In the genomic region with DNA sequence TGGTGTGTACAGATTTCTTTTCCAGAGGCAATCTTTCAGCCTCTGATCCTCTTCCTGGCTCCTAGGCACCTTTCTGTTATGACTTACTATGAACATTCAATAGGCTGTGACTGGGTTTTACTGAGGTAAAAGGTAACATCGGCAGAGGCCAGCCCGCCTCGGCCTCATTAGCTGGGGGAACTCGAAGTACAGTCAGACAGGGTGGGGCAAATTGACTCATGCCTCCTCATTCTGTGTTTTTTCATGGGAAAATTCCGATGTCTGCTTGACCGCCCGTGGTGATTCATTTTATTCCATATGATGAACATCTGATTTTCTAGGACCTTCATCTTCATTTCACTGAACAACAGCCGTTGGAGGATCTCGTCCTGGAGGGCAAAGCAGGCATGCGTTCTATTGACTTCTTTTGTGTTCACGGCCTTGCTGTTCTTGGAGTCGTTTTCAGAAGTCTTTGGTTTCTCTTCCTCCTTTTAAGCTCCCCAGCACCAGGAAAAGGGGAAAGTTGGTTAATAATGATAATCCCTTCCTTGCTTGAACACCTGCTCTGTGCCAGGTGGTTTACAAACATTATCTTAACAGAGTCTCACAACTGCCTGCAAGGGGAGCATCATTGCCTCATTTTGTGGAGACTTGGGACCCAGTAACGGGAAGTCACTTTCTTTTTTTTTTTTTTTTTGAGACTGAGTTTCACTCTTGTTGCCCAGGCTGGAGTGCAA, we compare ENCODE assay signal across 14 cellular contexts. TPM values are rescaled to one million over a fixed set of nuclear protein-coding genes. Genes with fewer than 3 reads are reported as not detected.
DNase-seq lines count a peak whose midpoint lies in the region; TF ChIP-seq lines count a peak whose summit lies in the region.
"Had no signal": no experiment of that assay in that cellular context is flagged by ENCODE, and none has a peak within 500 bp of the region (broad histone marks: within the 10 kb centered on the region; RNA-seq: fewer than 3 reads in every experiment).

No MANE protein-coding gene starts in this region.

- 82% methylated on average over 13 of the region's 13 CpGs for WGBS in urinary bladder

- H3K27ac ChIP-seq in SJSA1 (peak overlapping the region; percentile 67), urinary bladder (ENCODE audit: low read depth) (peak overlapping the region; percentile 4)
- H3K27ac ChIP-seq: WERI-Rb-1 had no signal

- no peaks in the 10 kb centered on the region for H3K27me3 Mint-ChIP-seq in Caco-2 (ENCODE audit: insufficient read depth, unreplicated experiment)

- H3K4me1 ChIP-seq in SJSA1 (replicated peaks) (peaks cover 12% of the 10 kb centered on the region), urinary bladder (ENCODE audit: insufficient read depth) (no peaks in the 10 kb centered on the region), Caco-2 (no peaks in the 10 kb centered on the region)

- no peak overlapping the region for H3K27ac Mint-ChIP-seq in Caco-2 (ENCODE audit: unreplicated experiment)

- H3K27me3 ChIP-seq in SJSA1 (replicated peaks) (no peaks in the 10 kb centered on the region), Caco-2 (replicated peaks; ENCODE audit: control insufficient read depth, insufficient read depth, low read length) (no peaks in the 10 kb centered on the region)
- H3K27me3 ChIP-seq: MG63 had no signal

- H3K4me3 Mint-ChIP-seq in Caco-2 (ENCODE audit: unreplicated experiment): no peak overlapping the region

- DNase-seq in SIG-M5 treated with dmso at 0.1 percent for 504 hours (lab: John Stamatoyannopoulos, UW; ENCODE audit: unreplicated experiment): peak; percentile 48
- DNase-seq in SIG-M5 (lab: John Stamatoyannopoulos, UW): no peak
- peak; percentile 59 to 66 for DNase-seq in SJSA1 (ENCODE audit: low read depth in 1 of 2, low spot score in 2 of 2)
- DNase-seq in fibroblast of peridontal ligament (ENCODE audit: extremely low read depth): peak; percentile 41
- no peak for DNase-seq in stimulated activated CD4-positive, alpha-beta T cell treated with anti-CD3 and anti-CD28 coated beads, Interleukin-1b, Interleukin-23, amount 100 ng/mL, for 48 hours
- no peak for DNase-seq in Caco-2
- no peak for DNase-seq in foreskin melanocyte
- DNase-seq: MG63 had no signal

- POLR2A ChIA-PET in Caco-2 (lab: Charles Lee): no interaction called here

- H3K9me3 ChIP-seq in SJSA1 (replicated peaks) (no peaks in the 10 kb centered on the region), Caco-2 (no peaks in the 10 kb centered on the region)
- H3K9me3 ChIP-seq: MG63 had no signal

- BruUV-seq in Caco-2 (replicated peaks; lab: Mats Ljungman, UMichigan): no TSS peak

- CTCF ChIA-PET in Caco-2 (lab: Charles Lee): interaction anchor here (0.6 kb wide), 1 partner anchor 28 kb away, joined by 3 read pairs; no protein-coding TSS in a partner anchor

- no peak for TF ChIP-seq CTCF in Caco-2 (IDR thresholded peaks at IDR 0.05; ENCODE audit: insufficient read depth in 1 of 2, low read depth in 1 of 2, low read length in 1 of 2, severe bottlenecking in 1 of 2, unreplicated experiment in 1 of 2)

- H3K36me3 Mint-ChIP-seq in Caco-2 (ENCODE audit: insufficient read depth, unreplicated experiment): no peaks in the 10 kb centered on the region

- H3K4me3 ChIP-seq in SJSA1 (no peak overlapping the region), urinary bladder (ENCODE audit: low read depth, low read length) (no peak overlapping the region), Caco-2 (ENCODE audit: low read depth, low read length) (no peak overlapping the region)
- H3K4me3 ChIP-seq: MG63 had no signal

- no peaks in the 10 kb centered on the region for H3K9me3 Mint-ChIP-seq in Caco-2 (ENCODE audit: unreplicated experiment)

- H3K36me3 ChIP-seq in SJSA1: no peaks in the 10 kb centered on the region
- no peaks in the 10 kb centered on the region for H3K36me3 ChIP-seq in urinary bladder (ENCODE audit: insufficient read depth)
- no peaks in the 10 kb centered on the region for H3K36me3 ChIP-seq in Caco-2 (ENCODE audit: control insufficient read depth, insufficient read depth, low read length)
- H3K36me3 ChIP-seq: MG63, WERI-Rb-1 had no signal

- intact Hi-C loops in Caco-2 (cut with micrococcal nuclease; ENCODE audit: unreplicated experiment): no loop called here

- no peaks in the 10 kb centered on the region for H3K4me1 Mint-ChIP-seq in Caco-2 (ENCODE audit: low read depth, unreplicated experiment)

RNA-seq across cellular contexts. Expression of a gene that starts 4.8 kb away (rescaled TPM):
- total RNA-seq in SJSA1 (2014; rRNA removed; shearing (Covaris generic)): not detected in 2 replicates
- not detected for total RNA-seq in urinary bladder
- not detected for polyA plus RNA-seq in urinary bladder
- total RNA-seq in Caco-2 (2022): 0.68 TPM in 1 of 2 replicates, not detected in the other
- total RNA-seq: dermis microvascular lymphatic vessel endothelial cell had no signal
- polyA plus RNA-seq: AG04450, neural cell had no signal

RNA-seq across cellular contexts. Expression of a gene that starts 8.4 kb away (rescaled TPM):
- 110 and 116 TPM in 2 replicates for total RNA-seq in SJSA1 (2014; rRNA removed; shearing (Covaris generic))
- total RNA-seq in urinary bladder: 86.0 TPM
- 42.5 TPM for polyA plus RNA-seq in urinary bladder
- 82.8 and 83.0 TPM in 2 replicates for total RNA-seq in Caco-2 (2022)

RNA-seq across cellular contexts. Expression of a gene that starts 38.2 kb away (rescaled TPM):
- not detected in 2 replicates for total RNA-seq in SJSA1 (2014; rRNA removed; shearing (Covaris generic))
- not detected for total RNA-seq in urinary bladder
- polyA plus RNA-seq in urinary bladder: not detected
- not detected in 2 replicates for total RNA-seq in Caco-2 (2022)
- total RNA-seq: dermis microvascular lymphatic vessel endothelial cell had no signal
- polyA plus RNA-seq: AG04450, neural cell, thymus had no signal

Comparison
In these comparisons a context has a peak if more than half of its experiments do, and no peak if none do; other contexts are left out.
1. DNase-seq: peak in SIG-M5 treated with dmso at 0.1 percent for 504 hours (single experiment), SJSA1 (2 of 2) and fibroblast of peridontal ligament (single experiment); none in SIG-M5 (single experiment), stimulated activated CD4-positive, alpha-beta T cell treated with anti-CD3 and anti-CD28 coated beads, Interleukin-1b, Interleukin-23, amount 100 ng/mL, for 48 hours (single experiment), Caco-2 (0 of 2) and foreskin melanocyte (single experiment).